Comparison of ENCODE assay signal across 30 cellular contexts in genomic region chr22:31378123-31378522, GRCh38. TPM values are rescaled to one million over a fixed set of nuclear protein-coding genes. Genes with fewer than 3 reads are reported as not detected.
A peak's percentile ranks its signal among the peaks of the same experiment; 100 is the strongest.
DNase-seq lines count a peak whose midpoint lies in the region; ATAC-seq and TF ChIP-seq lines count a peak whose summit lies in the region.
"Had no signal": no experiment of that assay in that cellular context is flagged by ENCODE, and none has a peak within 500 bp of the region (broad histone marks: within the 10 kb centered on the region; RNA-seq: fewer than 3 reads in every experiment).

No MANE protein-coding gene starts in this region.

- no peaks in the 10 kb centered on the region for H3K9me3 ChIP-seq in breast epithelium
- H3K9me3 ChIP-seq: BLaER1 treated with 17β-estradiol and CSF1 and Interleukin-3, amounts not matched to agents 10 nM and 100 nM; colonic mucosa; gastroesophageal sphincter; left lung; SJSA1 had no signal

- TF ChIP-seq CTCF in AG10803 (conservative IDR thresholded peaks at IDR 0.05; ENCODE audit: low read length) = no peak
- TF ChIP-seq CTCF in mesothelial cell of epicardium (IDR thresholded peaks at IDR 0.05; ENCODE audit: unreplicated experiment) = no peak
- TF ChIP-seq CTCF in breast epithelium (IDR thresholded peaks at IDR 0.05) = no peak

- H3K27me3 ChIP-seq in H7 (ENCODE audit: control insufficient read depth, insufficient read depth, low read length) (no peaks in the 10 kb centered on the region), breast epithelium (no peaks in the 10 kb centered on the region)
- H3K27me3 ChIP-seq: BLaER1 treated with 17β-estradiol and CSF1 and Interleukin-3, amounts not matched to agents 10 nM and 100 nM; colonic mucosa; gastroesophageal sphincter; left lung; SJSA1 had no signal

- intact Hi-C loops in breast epithelium (cut with DNase I; ENCODE audit: low total_unique reads) = no loop called here

- no peak overlapping the region for H3K27ac ChIP-seq in breast epithelium
- H3K27ac ChIP-seq: BLaER1 treated with 17β-estradiol and CSF1 and Interleukin-3, amounts not matched to agents 10 nM and 100 nM; colonic mucosa; gastroesophageal sphincter; left lung; SJSA1 had no signal

- H3K9me3 Mint-ChIP-seq in activated T-helper 17 cell treated with anti-CD3 and anti-CD28 coated beads, Interleukin-2, amount 50 U/mL, for 72 hours = no peaks in the 10 kb centered on the region
- no peaks in the 10 kb centered on the region for H3K9me3 Mint-ChIP-seq in mesothelial cell of epicardium
- H3K9me3 Mint-ChIP-seq in stimulated activated naive CD8-positive, alpha-beta T cell treated with anti-CD3 and anti-CD28 coated beads, Interleukin-15, amount 100 ng/mL, for 72 hours = no peaks in the 10 kb centered on the region
- H3K9me3 Mint-ChIP-seq: brain; effector memory CD8-positive, alpha-beta T cell; immature natural killer cell; naive B cell; T-helper 1 cell treated with Interleukin-12 subunit alpha and Interleukin-12 subunit beta and Interleukin-4 antibody, amounts not matched to agents 30 μg/mL and 1 μg/mL, for 36 hours had no signal

- no peaks in the 10 kb centered on the region for H3K4me1 Mint-ChIP-seq in activated T-helper 17 cell treated with anti-CD3 and anti-CD28 coated beads, Interleukin-2, amount 50 U/mL, for 72 hours
- H3K4me1 Mint-ChIP-seq in mesothelial cell of epicardium = peaks cover 9% of the 10 kb centered on the region
- peaks cover 8% of the 10 kb centered on the region for H3K4me1 Mint-ChIP-seq in stimulated activated naive CD8-positive, alpha-beta T cell treated with anti-CD3 and anti-CD28 coated beads, Interleukin-15, amount 100 ng/mL, for 72 hours
- H3K4me1 Mint-ChIP-seq: brain, immature natural killer cell, naive B cell had no signal

- no peaks in the 10 kb centered on the region for H3K4me1 ChIP-seq in breast epithelium
- H3K4me1 ChIP-seq: colonic mucosa, gastroesophageal sphincter, left lung, SJSA1 had no signal

- DNase-seq in AG10803 (ENCODE audit: low read depth) (peak; percentile 15), fibroblast of gingiva (ENCODE audit: low read depth) (peak; percentile 14), mesothelial cell of epicardium (ENCODE audit: low spot score in 2 of 2, unreplicated experiment in 2 of 2) (no peak), H7 (no peak), breast epithelium (ENCODE audit: low spot score in 2 of 2) (no peak)
- no peak for DNase-seq in stimulated activated naive CD8-positive, alpha-beta T cell treated with anti-CD3 and anti-CD28 coated beads, Interleukin-15, amount 100 ng/mL, for 72 hours
- DNase-seq: activated gamma-delta T cell; activated T-cell treated with anti-CD3 and anti-CD28 coated beads for 4 hours; colonic mucosa; effector memory CD8-positive, alpha-beta T cell; hypothalamus; immature natural killer cell; Karpas-422; left lung; naive B cell; NCI-H146; NCI-H2107; NCI-H774; occipital lobe; stimulated activated CD4-positive, alpha-beta T cell treated with anti-CD3 and anti-CD28 coated beads, Interleukin-1b, Interleukin-23, amount 100 ng/mL, for 48 hours; trophoblast cell had no signal

- H3K4me3 ChIP-seq in AG10803 (ENCODE audit: low read length) (no peak overlapping the region), H7 (ENCODE audit: insufficient read depth, low read depth, low read length) (no peak overlapping the region), breast epithelium (no peak overlapping the region)
- H3K4me3 ChIP-seq: BLaER1 treated with 17β-estradiol and CSF1 and Interleukin-3, amounts not matched to agents 10 nM and 100 nM; colonic mucosa; gastroesophageal sphincter; left lung; SJSA1; smooth muscle cell had no signal

- no peak for TF ChIP-seq POLR2A in breast epithelium (IDR thresholded peaks at IDR 0.05)

- no peak for ATAC-seq in activated T-helper 17 cell treated with anti-CD3 and anti-CD28 coated beads, Interleukin-2, amount 50 U/mL, for 72 hours (replicated peaks)
- ATAC-seq in HG02840 (IDR thresholded peaks at IDR 0.05; ENCODE audit: low FRiP score, unreplicated experiment) = no peak
- no peak for ATAC-seq in stimulated activated naive CD8-positive, alpha-beta T cell treated with anti-CD3 and anti-CD28 coated beads, Interleukin-15, amount 100 ng/mL, for 72 hours
- ATAC-seq: effector memory CD8-positive, alpha-beta T cell; gastroesophageal sphincter; HCT116; left lung had no signal

- H3K36me3 ChIP-seq in H7 (replicated peaks; ENCODE audit: control insufficient read depth, insufficient read depth, low read length) = no peaks in the 10 kb centered on the region
- H3K36me3 ChIP-seq in breast epithelium = no peaks in the 10 kb centered on the region
- H3K36me3 ChIP-seq: BLaER1 treated with 17β-estradiol and CSF1 and Interleukin-3, amounts not matched to agents 10 nM and 100 nM; colonic mucosa; gastroesophageal sphincter; left lung; SJSA1 had no signal

- H3K4me3 Mint-ChIP-seq in activated T-helper 17 cell treated with anti-CD3 and anti-CD28 coated beads, Interleukin-2, amount 50 U/mL, for 72 hours = no peak overlapping the region
- peak overlapping the region; percentile 31 for H3K4me3 Mint-ChIP-seq in mesothelial cell of epicardium
- H3K4me3 Mint-ChIP-seq in stimulated activated naive CD8-positive, alpha-beta T cell treated with anti-CD3 and anti-CD28 coated beads, Interleukin-15, amount 100 ng/mL, for 72 hours = no peak overlapping the region
- H3K4me3 Mint-ChIP-seq: brain; effector memory CD8-positive, alpha-beta T cell; immature natural killer cell; T-helper 1 cell treated with Interleukin-12 subunit alpha and Interleukin-12 subunit beta and Interleukin-4 antibody, amounts not matched to agents 30 μg/mL and 1 μg/mL, for 36 hours had no signal

- H3K27ac Mint-ChIP-seq in activated T-helper 17 cell treated with anti-CD3 and anti-CD28 coated beads, Interleukin-2, amount 50 U/mL, for 72 hours = peak overlapping the region; percentile 66
- H3K27ac Mint-ChIP-seq in mesothelial cell of epicardium = peak overlapping the region; percentile 81
- H3K27ac Mint-ChIP-seq in stimulated activated naive CD8-positive, alpha-beta T cell treated with anti-CD3 and anti-CD28 coated beads, Interleukin-15, amount 100 ng/mL, for 72 hours = peak overlapping the region in 1 of 2 donors; percentile 65
- H3K27ac Mint-ChIP-seq: brain; effector memory CD8-positive, alpha-beta T cell; immature natural killer cell; T-helper 1 cell treated with Interleukin-12 subunit alpha and Interleukin-12 subunit beta and Interleukin-4 antibody, amounts not matched to agents 30 μg/mL and 1 μg/mL, for 36 hours had no signal

- H3K27me3 Mint-ChIP-seq in activated T-helper 17 cell treated with anti-CD3 and anti-CD28 coated beads, Interleukin-2, amount 50 U/mL, for 72 hours = no peaks in the 10 kb centered on the region
- no peaks in the 10 kb centered on the region for H3K27me3 Mint-ChIP-seq in mesothelial cell of epicardium (ENCODE audit: low read depth)
- no peaks in the 10 kb centered on the region for H3K27me3 Mint-ChIP-seq in stimulated activated naive CD8-positive, alpha-beta T cell treated with anti-CD3 and anti-CD28 coated beads, Interleukin-15, amount 100 ng/mL, for 72 hours
- H3K27me3 Mint-ChIP-seq: effector memory CD8-positive, alpha-beta T cell had no signal

- H3K36me3 Mint-ChIP-seq in activated T-helper 17 cell treated with anti-CD3 and anti-CD28 coated beads, Interleukin-2, amount 50 U/mL, for 72 hours (ENCODE audit: low read depth) = no peaks in the 10 kb centered on the region
- H3K36me3 Mint-ChIP-seq in mesothelial cell of epicardium = no peaks in the 10 kb centered on the region
- H3K36me3 Mint-ChIP-seq: brain, naive B cell had no signal

RNA-seq across cellular contexts. Expression of gene DRG1, which starts 21.3 kb away (rescaled TPM):
- 10 to 100 TPM; 97.4 to 99.4 TPM for total RNA-seq in activated T-helper 17 cell treated with anti-CD3 and anti-CD28 coated beads, Interleukin-2, amount 50 U/mL, for 72 hours
- total RNA-seq in mesothelial cell of epicardium (57.8 to 62.9 TPM (median 59.1 TPM) in 3 replicates), breast epithelium (10 to 100 TPM; 62.3 to 80.3 (median 74.9) TPM)
- 75.9 and 99.9 TPM in 2 replicates for total RNA-seq in H7 (2014; rRNA removed; shearing (Covaris generic))

RNA-seq across cellular contexts. Expression of gene PATZ1, which starts 32.0 kb away (rescaled TPM):
- total RNA-seq in activated T-helper 17 cell treated with anti-CD3 and anti-CD28 coated beads, Interleukin-2, amount 50 U/mL, for 72 hours = 10 to 100 TPM; 16.9 to 28.3 TPM
- total RNA-seq in mesothelial cell of epicardium (70.9 to 73.6 TPM (median 71.7 TPM) in 3 replicates), breast epithelium (10 to 100 TPM; 15.4 to 49.6 (median 40.6) TPM)
- total RNA-seq in H7 (2014; rRNA removed; shearing (Covaris generic)) = 43.0 and 44.2 TPM in 2 replicates

Comparison
In these comparisons a context has a peak if more than half of its experiments do, and no peak if none do; other contexts are left out.
1. DNase-seq: peak in AG10803 (single experiment) and fibroblast of gingiva (single experiment); none in mesothelial cell of epicardium (0 of 2), H7 (single experiment), breast epithelium (0 of 2) and stimulated activated naive CD8-positive, alpha-beta T cell treated with anti-CD3 and anti-CD28 coated beads, Interleukin-15, amount 100 ng/mL, for 72 hours (0 of 2).